Comparison of ENCODE assay signal across 11 cellular contexts in genomic region chr17:30956764-30957374, GRCh38. TPM values are rescaled to one million over a fixed set of nuclear protein-coding genes. Genes with fewer than 3 reads are reported as not detected.
A peak's percentile ranks its signal among the peaks of the same experiment; 100 is the strongest.
DNase-seq lines count a peak whose midpoint lies in the region; ATAC-seq and TF ChIP-seq lines count a peak whose summit lies in the region.
"Had no signal": no experiment of that assay in that cellular context is flagged by ENCODE, and none has a peak within 500 bp of the region (broad histone marks: within the 10 kb centered on the region; RNA-seq: fewer than 3 reads in every experiment).

No MANE protein-coding gene starts in this region.

- H3K4me1 Mint-ChIP-seq in CD14-positive monocyte (peaks cover 91% of the 10 kb centered on the region), activated B cell treated with CpG ODN at 0.5 μM for 24 hours (peaks cover 90% of the 10 kb centered on the region)
- peaks cover 4% of the 10 kb centered on the region for H3K4me1 Mint-ChIP-seq in activated T-cell treated with anti-CD3 and anti-CD28 coated beads, Interleukin-2, amount 50 U/mL, for 24 hours (ENCODE audit: low read depth)

- CTCF ChIA-PET in activated B cell treated with CpG ODN at 0.5 μM for 24 hours (lab: Charles Lee) = interaction anchor here (1.1 kb wide), 1 partner anchor 39 kb away, joined by 3 read pairs; no protein-coding TSS in a partner anchor

- H3K36me3 Mint-ChIP-seq in CD14-positive monocyte = peaks cover 31 to 53% of the 10 kb centered on the region in 2 donors
- H3K36me3 Mint-ChIP-seq in activated B cell treated with CpG ODN at 0.5 μM for 24 hours (ENCODE audit: low read depth) = no peaks in the 10 kb centered on the region
- no peaks in the 10 kb centered on the region for H3K36me3 Mint-ChIP-seq in activated T-cell treated with anti-CD3 and anti-CD28 coated beads, Interleukin-2, amount 50 U/mL, for 24 hours (ENCODE audit: low read depth)

- H3K4me3 Mint-ChIP-seq in CD14-positive monocyte (peak overlapping the region; percentile 60 to 64), activated B cell treated with CpG ODN at 0.5 μM for 24 hours (no peak overlapping the region)
- H3K4me3 Mint-ChIP-seq in activated T-cell treated with anti-CD3 and anti-CD28 coated beads, Interleukin-2, amount 50 U/mL, for 24 hours = no peak overlapping the region

- intact Hi-C loops in CD14-positive monocyte (cut with micrococcal nuclease) = loop anchor here in 1 of 2 donors (10.0 kb wide), 1 partner anchor 358 kb away; the partner anchor contains the start of gene EVI2B
- intact Hi-C loops in activated B cell treated with CpG ODN at 0.5 μM for 24 hours (cut with micrococcal nuclease) = no loop called here
- intact Hi-C loops in left cardiac atrium (cut with DNase I) = no loop called here
- intact Hi-C loops in posterior vena cava (cut with DNase I) = no loop called here

- H3K27me3 Mint-ChIP-seq in CD14-positive monocyte (ENCODE audit: low read depth in 3 of 3) (peaks cover 0 to 4% (median 2%) of the 10 kb centered on the region in 3 donors), activated B cell treated with CpG ODN at 0.5 μM for 24 hours (no peaks in the 10 kb centered on the region)
- peaks cover 7% of the 10 kb centered on the region for H3K27me3 Mint-ChIP-seq in activated T-cell treated with anti-CD3 and anti-CD28 coated beads, Interleukin-2, amount 50 U/mL, for 24 hours

- no peaks in the 10 kb centered on the region for H3K9me3 Mint-ChIP-seq in CD14-positive monocyte
- no peaks in the 10 kb centered on the region for H3K9me3 Mint-ChIP-seq in activated B cell treated with CpG ODN at 0.5 μM for 24 hours
- no peaks in the 10 kb centered on the region for H3K9me3 Mint-ChIP-seq in activated T-cell treated with anti-CD3 and anti-CD28 coated beads, Interleukin-2, amount 50 U/mL, for 24 hours

- TF ChIP-seq CTCF in CD14-positive monocyte (IDR thresholded peaks at IDR 0.05) (no peak), activated B cell treated with CpG ODN at 0.5 μM for 24 hours (IDR thresholded peaks at IDR 0.05) (no peak)

- POLR2A ChIA-PET in activated B cell treated with CpG ODN at 0.5 μM for 24 hours (lab: Charles Lee) = interaction anchor here (1.5 to 6.7 kb wide), 4 partner anchors 13 to 51 kb away, joined by 3 to 121 read pairs (median 4); partner anchors contain the start of genes ADAP2, RNF135 and TEFM

- H3K27ac Mint-ChIP-seq in CD14-positive monocyte = peak overlapping the region; percentile 94 to 99 (median 98)
- peak overlapping the region; percentile 91 for H3K27ac Mint-ChIP-seq in activated B cell treated with CpG ODN at 0.5 μM for 24 hours
- no peak overlapping the region for H3K27ac Mint-ChIP-seq in activated T-cell treated with anti-CD3 and anti-CD28 coated beads, Interleukin-2, amount 50 U/mL, for 24 hours

- ATAC-seq in activated B cell treated with CpG ODN at 0.5 μM for 24 hours (ENCODE audit: low read depth) (no peak), left cardiac atrium (peak; percentile 21 to 59)

- no peak for DNase-seq in CD14-positive monocyte (ENCODE audit: low spot score)
- no peak for DNase-seq in activated B cell treated with CpG ODN at 0.5 μM for 24 hours
- no peak for DNase-seq in left cardiac atrium
- DNase-seq in posterior vena cava (ENCODE audit: low spot score) = peak; percentile 65
- DNase-seq in activated T-cell treated with anti-CD3 and anti-CD28 coated beads, Interleukin-2, amount 50 U/mL, for 24 hours = no peak
- DNase-seq in foreskin melanocyte = no peak
- DNase-seq in A172 (ENCODE audit: low spot score) = no peak
- no peak for DNase-seq in NCI-H2029 (lab: John Stamatoyannopoulos, UW)
- DNase-seq: activated CD8-positive, alpha-beta memory T cell treated with anti-CD3 and anti-CD28 coated beads, Interleukin-2, amount 50 U/mL, for 4 hours; GOT3; stimulated activated CD4-positive, alpha-beta T cell treated with anti-CD3 and anti-CD28 coated beads, Interleukin-4, amount 100 ng/mL, for 1 hour had no signal

RNA-seq across cellular contexts. Expression of gene RNF135, which starts 14.0 kb away (rescaled TPM):
- polyA plus RNA-seq in CD14-positive monocyte = 10 to 100 TPM; 51.4 to 66.6 TPM
- total RNA-seq in activated B cell treated with CpG ODN at 0.5 μM for 24 hours = 16.7 and 18.5 TPM in 2 replicates
- 10 to 100 TPM in 1 of 2 donors, 1 to 10 TPM in 1; 8.8 to 12.0 TPM for total RNA-seq in left cardiac atrium
- 10 to 100 TPM; 16.7 to 23.6 TPM for total RNA-seq in posterior vena cava
- total RNA-seq in A172 (2014; rRNA removed; shearing (Covaris generic)) = 24.4 and 26.8 TPM in 2 replicates

RNA-seq across cellular contexts. Expression of gene ADAP2, which starts 35.1 kb away (rescaled TPM):
- 10 to 100 TPM; 36.1 to 39.8 TPM for polyA plus RNA-seq in CD14-positive monocyte
- 16.0 and 16.9 TPM in 2 replicates for total RNA-seq in activated B cell treated with CpG ODN at 0.5 μM for 24 hours
- 10 to 100 TPM; 11.0 to 19.4 TPM for total RNA-seq in left cardiac atrium
- total RNA-seq in posterior vena cava = 10 to 100 TPM; 18.8 to 28.1 TPM
- 2.0 and 3.2 TPM in 2 replicates for total RNA-seq in A172 (2014; rRNA removed; shearing (Covaris generic))

RNA-seq across cellular contexts. Expression of gene TEFM, which starts 50.8 kb away (rescaled TPM):
- 10 to 100 TPM in 1 of 2 donors, 1 to 10 TPM in 1; 6.5 to 14.6 TPM for polyA plus RNA-seq in CD14-positive monocyte
- total RNA-seq in activated B cell treated with CpG ODN at 0.5 μM for 24 hours (23.0 and 25.2 TPM in 2 replicates), left cardiac atrium (10 to 100 TPM; 11.4 to 14.6 TPM), posterior vena cava (10 to 100 TPM; 15.1 to 15.8 TPM)
- 19.4 and 48.2 TPM in 2 replicates for total RNA-seq in A172 (2014; rRNA removed; shearing (Covaris generic))

Comparison
In these comparisons a context has a peak if more than half of its experiments do, and no peak if none do; other contexts are left out.
1. H3K4me3 Mint-ChIP-seq: peak in CD14-positive monocyte (2 of 2); none in activated B cell treated with CpG ODN at 0.5 μM for 24 hours (single experiment) and activated T-cell treated with anti-CD3 and anti-CD28 coated beads, Interleukin-2, amount 50 U/mL, for 24 hours (single experiment).